Comparison of ENCODE assay signal across 1 cellular context in the genomic region with DNA sequence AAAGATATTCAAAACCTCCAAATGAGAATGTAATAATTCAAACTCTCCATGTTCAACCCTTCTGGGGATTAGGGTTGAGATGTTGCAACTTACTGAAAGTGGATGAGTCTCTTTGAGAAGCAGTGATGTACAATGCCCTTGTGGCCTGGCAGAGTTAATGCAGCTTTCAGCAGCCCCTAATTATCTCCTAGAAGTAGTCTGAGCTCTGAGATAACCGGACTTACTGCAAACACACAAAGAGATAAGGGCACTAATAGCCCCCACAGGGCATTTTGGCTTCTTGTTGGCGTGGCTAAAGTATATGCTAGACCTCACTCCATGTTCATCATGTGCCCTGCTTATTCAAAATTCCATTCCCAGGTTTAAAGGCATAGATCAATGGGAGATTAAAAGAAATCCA.
TF ChIP-seq lines count a peak whose summit lies in the region.

No MANE protein-coding gene starts in this region.

TF ChIP-seq in GM23338, 12 proteins besides CTCF, POLR2A, EP300 and RAD21 (continued from another document):
- TF ChIP-seq, protein P1, sequence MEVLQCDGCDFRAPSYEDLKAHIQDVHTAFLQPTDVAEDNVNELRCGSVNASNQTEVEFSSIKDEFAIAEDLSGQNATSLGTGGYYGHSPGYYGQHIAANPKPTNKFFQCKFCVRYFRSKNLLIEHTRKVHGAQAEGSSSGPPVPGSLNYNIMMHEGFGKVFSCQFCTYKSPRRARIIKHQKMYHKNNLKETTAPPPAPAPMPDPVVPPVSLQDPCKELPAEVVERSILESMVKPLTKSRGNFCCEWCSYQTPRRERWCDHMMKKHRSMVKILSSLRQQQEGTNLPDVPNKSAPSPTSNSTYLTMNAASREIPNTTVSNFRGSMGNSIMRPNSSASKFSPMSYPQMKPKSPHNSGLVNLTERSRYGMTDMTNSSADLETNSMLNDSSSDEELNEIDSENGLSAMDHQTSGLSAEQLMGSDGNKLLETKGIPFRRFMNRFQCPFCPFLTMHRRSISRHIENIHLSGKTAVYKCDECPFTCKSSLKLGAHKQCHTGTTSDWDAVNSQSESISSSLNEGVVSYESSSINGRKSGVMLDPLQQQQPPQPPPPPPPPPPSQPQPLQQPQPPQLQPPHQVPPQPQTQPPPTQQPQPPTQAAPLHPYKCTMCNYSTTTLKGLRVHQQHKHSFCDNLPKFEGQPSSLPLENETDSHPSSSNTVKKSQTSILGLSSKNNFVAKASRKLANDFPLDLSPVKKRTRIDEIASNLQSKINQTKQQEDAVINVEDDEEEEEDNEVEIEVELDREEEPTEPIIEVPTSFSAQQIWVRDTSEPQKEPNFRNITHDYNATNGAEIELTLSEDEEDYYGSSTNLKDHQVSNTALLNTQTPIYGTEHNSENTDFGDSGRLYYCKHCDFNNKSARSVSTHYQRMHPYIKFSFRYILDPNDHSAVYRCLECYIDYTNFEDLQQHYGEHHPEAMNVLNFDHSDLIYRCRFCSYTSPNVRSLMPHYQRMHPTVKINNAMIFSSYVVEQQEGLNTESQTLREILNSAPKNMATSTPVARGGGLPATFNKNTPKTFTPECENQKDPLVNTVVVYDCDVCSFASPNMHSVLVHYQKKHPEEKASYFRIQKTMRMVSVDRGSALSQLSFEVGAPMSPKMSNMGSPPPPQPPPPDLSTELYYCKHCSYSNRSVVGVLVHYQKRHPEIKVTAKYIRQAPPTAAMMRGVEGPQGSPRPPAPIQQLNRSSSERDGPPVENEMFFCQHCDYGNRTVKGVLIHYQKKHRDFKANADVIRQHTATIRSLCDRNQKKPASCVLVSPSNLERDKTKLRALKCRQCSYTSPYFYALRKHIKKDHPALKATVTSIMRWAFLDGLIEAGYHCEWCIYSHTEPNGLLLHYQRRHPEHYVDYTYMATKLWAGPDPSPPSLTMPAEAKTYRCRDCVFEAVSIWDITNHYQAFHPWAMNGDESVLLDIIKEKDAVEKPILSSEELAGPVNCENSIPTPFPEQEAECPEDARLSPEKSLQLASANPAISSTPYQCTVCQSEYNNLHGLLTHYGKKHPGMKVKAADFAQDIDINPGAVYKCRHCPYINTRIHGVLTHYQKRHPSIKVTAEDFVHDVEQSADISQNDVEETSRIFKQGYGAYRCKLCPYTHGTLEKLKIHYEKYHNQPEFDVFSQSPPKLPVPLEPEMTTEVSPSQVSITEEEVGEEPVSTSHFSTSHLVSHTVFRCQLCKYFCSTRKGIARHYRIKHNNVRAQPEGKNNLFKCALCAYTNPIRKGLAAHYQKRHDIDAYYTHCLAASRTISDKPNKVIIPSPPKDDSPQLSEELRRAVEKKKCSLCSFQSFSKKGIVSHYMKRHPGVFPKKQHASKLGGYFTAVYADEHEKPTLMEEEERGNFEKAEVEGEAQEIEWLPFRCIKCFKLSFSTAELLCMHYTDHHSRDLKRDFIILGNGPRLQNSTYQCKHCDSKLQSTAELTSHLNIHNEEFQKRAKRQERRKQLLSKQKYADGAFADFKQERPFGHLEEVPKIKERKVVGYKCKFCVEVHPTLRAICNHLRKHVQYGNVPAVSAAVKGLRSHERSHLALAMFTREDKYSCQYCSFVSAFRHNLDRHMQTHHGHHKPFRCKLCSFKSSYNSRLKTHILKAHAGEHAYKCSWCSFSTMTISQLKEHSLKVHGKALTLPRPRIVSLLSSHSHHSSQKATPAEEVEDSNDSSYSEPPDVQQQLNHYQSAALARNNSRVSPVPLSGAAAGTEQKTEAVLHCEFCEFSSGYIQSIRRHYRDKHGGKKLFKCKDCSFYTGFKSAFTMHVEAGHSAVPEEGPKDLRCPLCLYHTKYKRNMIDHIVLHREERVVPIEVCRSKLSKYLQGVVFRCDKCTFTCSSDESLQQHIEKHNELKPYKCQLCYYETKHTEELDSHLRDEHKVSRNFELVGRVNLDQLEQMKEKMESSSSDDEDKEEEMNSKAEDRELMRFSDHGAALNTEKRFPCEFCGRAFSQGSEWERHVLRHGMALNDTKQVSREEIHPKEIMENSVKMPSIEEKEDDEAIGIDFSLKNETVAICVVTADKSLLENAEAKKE (CRISPR knock-in tag; IDR thresholded peaks at IDR 0.05) = no peak
- TF ChIP-seq, protein P2, sequence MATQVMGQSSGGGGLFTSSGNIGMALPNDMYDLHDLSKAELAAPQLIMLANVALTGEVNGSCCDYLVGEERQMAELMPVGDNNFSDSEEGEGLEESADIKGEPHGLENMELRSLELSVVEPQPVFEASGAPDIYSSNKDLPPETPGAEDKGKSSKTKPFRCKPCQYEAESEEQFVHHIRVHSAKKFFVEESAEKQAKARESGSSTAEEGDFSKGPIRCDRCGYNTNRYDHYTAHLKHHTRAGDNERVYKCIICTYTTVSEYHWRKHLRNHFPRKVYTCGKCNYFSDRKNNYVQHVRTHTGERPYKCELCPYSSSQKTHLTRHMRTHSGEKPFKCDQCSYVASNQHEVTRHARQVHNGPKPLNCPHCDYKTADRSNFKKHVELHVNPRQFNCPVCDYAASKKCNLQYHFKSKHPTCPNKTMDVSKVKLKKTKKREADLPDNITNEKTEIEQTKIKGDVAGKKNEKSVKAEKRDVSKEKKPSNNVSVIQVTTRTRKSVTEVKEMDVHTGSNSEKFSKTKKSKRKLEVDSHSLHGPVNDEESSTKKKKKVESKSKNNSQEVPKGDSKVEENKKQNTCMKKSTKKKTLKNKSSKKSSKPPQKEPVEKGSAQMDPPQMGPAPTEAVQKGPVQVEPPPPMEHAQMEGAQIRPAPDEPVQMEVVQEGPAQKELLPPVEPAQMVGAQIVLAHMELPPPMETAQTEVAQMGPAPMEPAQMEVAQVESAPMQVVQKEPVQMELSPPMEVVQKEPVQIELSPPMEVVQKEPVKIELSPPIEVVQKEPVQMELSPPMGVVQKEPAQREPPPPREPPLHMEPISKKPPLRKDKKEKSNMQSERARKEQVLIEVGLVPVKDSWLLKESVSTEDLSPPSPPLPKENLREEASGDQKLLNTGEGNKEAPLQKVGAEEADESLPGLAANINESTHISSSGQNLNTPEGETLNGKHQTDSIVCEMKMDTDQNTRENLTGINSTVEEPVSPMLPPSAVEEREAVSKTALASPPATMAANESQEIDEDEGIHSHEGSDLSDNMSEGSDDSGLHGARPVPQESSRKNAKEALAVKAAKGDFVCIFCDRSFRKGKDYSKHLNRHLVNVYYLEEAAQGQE (IDR thresholded peaks at IDR 0.05; ENCODE audit: unreplicated experiment) = no peak
- TF ChIP-seq CREB1 (CRISPR knock-in tag; IDR thresholded peaks at IDR 0.05; ENCODE audit: low read depth) = no peak
TF ChIP-seq in GM23338: peak in this region for 0.
